In the genomic region with DNA sequence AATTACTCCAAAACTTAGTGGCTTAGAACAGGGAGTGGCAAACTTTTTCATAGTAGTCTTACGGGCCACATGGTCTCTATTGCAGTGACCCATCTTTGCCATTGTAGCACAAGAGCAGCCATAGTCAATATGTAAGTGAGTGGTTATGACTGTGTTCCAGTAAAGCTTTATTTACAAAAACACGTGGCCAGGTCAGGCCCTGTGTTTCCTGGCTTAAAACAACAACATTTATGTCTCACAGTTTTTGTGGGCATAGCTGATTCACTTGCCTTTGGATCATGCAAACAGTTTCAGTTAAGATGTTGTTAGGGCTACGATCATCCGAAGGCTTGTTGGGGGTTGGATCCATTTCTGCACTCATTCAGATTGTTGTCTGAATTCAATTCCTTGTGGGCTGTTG, we compare ENCODE assay signal across 1 cellular context.
TF ChIP-seq lines count a peak whose summit lies in the region.

No MANE protein-coding gene starts in this region.

TF ChIP-seq in K562, 482 proteins besides CTCF, POLR2A, EP300 and RAD21:
- peak; percentile 65 for TF ChIP-seq ZBTB40 (IDR thresholded peaks at IDR 0.05)
- no peak for TF ChIP-seq ZBTB40 (CRISPR knock-in tag; IDR thresholded peaks at IDR 0.05)
- TF ChIP-seq, protein P1, sequence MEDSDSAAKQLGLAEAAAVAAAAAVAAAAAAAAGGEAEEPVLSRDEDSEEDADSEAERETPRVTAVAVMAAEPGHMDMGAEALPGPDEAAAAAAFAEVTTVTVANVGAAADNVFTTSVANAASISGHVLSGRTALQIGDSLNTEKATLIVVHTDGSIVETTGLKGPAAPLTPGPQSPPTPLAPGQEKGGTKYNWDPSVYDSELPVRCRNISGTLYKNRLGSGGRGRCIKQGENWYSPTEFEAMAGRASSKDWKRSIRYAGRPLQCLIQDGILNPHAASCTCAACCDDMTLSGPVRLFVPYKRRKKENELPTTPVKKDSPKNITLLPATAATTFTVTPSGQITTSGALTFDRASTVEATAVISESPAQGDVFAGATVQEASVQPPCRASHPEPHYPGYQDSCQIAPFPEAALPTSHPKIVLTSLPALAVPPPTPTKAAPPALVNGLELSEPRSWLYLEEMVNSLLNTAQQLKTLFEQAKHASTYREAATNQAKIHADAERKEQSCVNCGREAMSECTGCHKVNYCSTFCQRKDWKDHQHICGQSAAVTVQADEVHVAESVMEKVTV (CRISPR knock-in tag; IDR thresholded peaks at IDR 0.05), result no peak
